In genomic region chr1:16032388-16033100, GRCh38 we compare ENCODE assay signal across 8 cellular contexts. TPM values are rescaled to one million over a fixed set of nuclear protein-coding genes. Genes with fewer than 3 reads are reported as not detected.
A peak's percentile ranks its signal among the peaks of the same experiment; 100 is the strongest.
DNase-seq lines count a peak whose midpoint lies in the region; ATAC-seq, FAIRE-seq and TF ChIP-seq lines count a peak whose summit lies in the region.

No MANE protein-coding gene starts in this region.

- no peak overlapping the region for H3K4me3 ChIP-seq in right atrium auricular region

- no peaks in the 10 kb centered on the region for H3K27me3 ChIP-seq in right atrium auricular region

- no peak for TF ChIP-seq POLR2A in GM12891 (IDR thresholded peaks at IDR 0.05; ENCODE audit: low read depth, low read length)

- no peaks in the 10 kb centered on the region for H3K36me3 ChIP-seq in right atrium auricular region

- ATAC-seq in SK-N-SH treated with all-trans-retinoic acid at 6 μM for 48 hours (peak; percentile 97), GM18517 (IDR thresholded peaks at IDR 0.05; ENCODE audit: unreplicated experiment) (no peak)

- FAIRE-seq in GM12891 (lab: Jason Lieb, UNC): peak; percentile 88

- peaks cover 0 to 13% of the 10 kb centered on the region in 2 donors for H3K4me1 ChIP-seq in right atrium auricular region

- no peaks in the 10 kb centered on the region for H3K9me3 ChIP-seq in right atrium auricular region

- no peak overlapping the region for H3K27ac ChIP-seq in right atrium auricular region

- TF ChIP-seq CTCF in right atrium auricular region (IDR thresholded peaks at IDR 0.05): peak; percentile 98

- DNase-seq in AG08396 (ENCODE audit: low spot score) (peak; percentile 95), GM12891 (ENCODE audit: insufficient read length, low spot score) (peak; percentile 90), Kasumi-1 (lab: John Stamatoyannopoulos, UW) (peak; percentile 35 to 62), anterior cingulate cortex (lab: John Stamatoyannopoulos, UW) (peak in 53 of 58 donors; percentile 3 to 76 (median 48)), right atrium auricular region (ENCODE audit: low spot score) (peak; percentile 89), retina (peak; percentile 92)

TF ChIP-seq in GM12891, 5 proteins besides CTCF, POLR2A, EP300 and RAD21:
- TF ChIP-seq POU2F2 (IDR thresholded peaks at IDR 0.05; ENCODE audit: low read depth, low read length) (no peak), PAX5 (IDR thresholded peaks at IDR 0.05; ENCODE audit: insufficient read depth, low read length, severe bottlenecking) (no peak), POLR2AphosphoS5 (IDR thresholded peaks at IDR 0.05; ENCODE audit: low read depth, low read length) (no peak), TAF1 (IDR thresholded peaks at IDR 0.05; ENCODE audit: low read depth, low read length) (no peak), SPI1 (IDR thresholded peaks at IDR 0.05; ENCODE audit: low read depth, low read length) (no peak)
TF ChIP-seq in GM12891: peak in this region for 0.

TF ChIP-seq in SK-N-SH treated with all-trans-retinoic acid at 6 μM for 48 hours, 23 proteins besides CTCF, POLR2A, EP300 and RAD21:
- TF ChIP-seq ISL1 (CRISPR knock-in tag; IDR thresholded peaks at IDR 0.05): no peak
- TF ChIP-seq ZNF8 (CRISPR knock-in tag; IDR thresholded peaks at IDR 0.05): no peak
- TF ChIP-seq ZC3H10 (CRISPR knock-in tag; IDR thresholded peaks at IDR 0.05): no peak
- no peak for TF ChIP-seq SNAI2 (CRISPR knock-in tag; IDR thresholded peaks at IDR 0.05)
- TF ChIP-seq ZNF565 (CRISPR knock-in tag; conservative IDR thresholded peaks at IDR 0.05; ENCODE audit: low read depth): no peak

RNA-seq across cellular contexts. Expression of gene CLCNKA, which starts 10.7 kb away (rescaled TPM):
- 0.40 TPM for polyA plus RNA-seq in GM12891 (2012; ENCODE audit: low read depth, missing spikeins)
- under 1 TPM in 1 of 2 donors, not detected in 1; 0.20 TPM for total RNA-seq in right atrium auricular region

RNA-seq across cellular contexts. Expression of gene CLCNKB, which starts 11.0 kb away (rescaled TPM):
- polyA plus RNA-seq in GM12891 (2012; ENCODE audit: low read depth, missing spikeins): not detected
- total RNA-seq in right atrium auricular region: 1 to 10 TPM; 3.9 to 4.6 TPM

RNA-seq across cellular contexts. Expression of gene HSPB7, which starts 14.7 kb away (rescaled TPM):
- 0.19 TPM for polyA plus RNA-seq in GM12891 (2012; ENCODE audit: low read depth, missing spikeins)
- total RNA-seq in right atrium auricular region: 1,000 to 10,000 TPM; 1,082 to 1,229 TPM

RNA-seq across cellular contexts. Expression of gene SRARP, which starts 28.5 kb away (rescaled TPM):
- polyA plus RNA-seq in GM12891 (2012; ENCODE audit: low read depth, missing spikeins): 0.04 TPM
- total RNA-seq in right atrium auricular region: under 1 TPM in 1 of 2 donors, not detected in 1; 0.31 TPM

RNA-seq across cellular contexts. Expression of gene FAM131C, which starts 40.9 kb away (rescaled TPM):
- polyA plus RNA-seq in GM12891 (2012; ENCODE audit: low read depth, missing spikeins): not detected
- total RNA-seq in right atrium auricular region: 1 to 10 TPM; 5.2 to 8.7 TPM
